In genomic region chr9:34662544-34663295, GRCh38 we compare ENCODE assay signal across 1 cellular context.
TF ChIP-seq lines count a peak whose summit lies in the region.

Gene CCL27, minus strand, starts transcription at chr9:34662657. Its CDS starts 24 bp downstream, at chr9:34662633.

TF ChIP-seq in WTC11, 78 proteins besides CTCF, POLR2A, EP300 and RAD21 (continued from another document):
- no peak for TF ChIP-seq FOXK1 (CRISPR knock-in tag; IDR thresholded peaks at IDR 0.05)
- TF ChIP-seq ETV6 (CRISPR knock-in tag; IDR thresholded peaks at IDR 0.05), result no peak
- no peak for TF ChIP-seq FOXJ3 (CRISPR knock-in tag; IDR thresholded peaks at IDR 0.05; ENCODE audit: borderline replicate concordance)
- TF ChIP-seq ELF4 (CRISPR knock-in tag; IDR thresholded peaks at IDR 0.05; ENCODE audit: low read depth), result no peak
- TF ChIP-seq, protein P1, sequence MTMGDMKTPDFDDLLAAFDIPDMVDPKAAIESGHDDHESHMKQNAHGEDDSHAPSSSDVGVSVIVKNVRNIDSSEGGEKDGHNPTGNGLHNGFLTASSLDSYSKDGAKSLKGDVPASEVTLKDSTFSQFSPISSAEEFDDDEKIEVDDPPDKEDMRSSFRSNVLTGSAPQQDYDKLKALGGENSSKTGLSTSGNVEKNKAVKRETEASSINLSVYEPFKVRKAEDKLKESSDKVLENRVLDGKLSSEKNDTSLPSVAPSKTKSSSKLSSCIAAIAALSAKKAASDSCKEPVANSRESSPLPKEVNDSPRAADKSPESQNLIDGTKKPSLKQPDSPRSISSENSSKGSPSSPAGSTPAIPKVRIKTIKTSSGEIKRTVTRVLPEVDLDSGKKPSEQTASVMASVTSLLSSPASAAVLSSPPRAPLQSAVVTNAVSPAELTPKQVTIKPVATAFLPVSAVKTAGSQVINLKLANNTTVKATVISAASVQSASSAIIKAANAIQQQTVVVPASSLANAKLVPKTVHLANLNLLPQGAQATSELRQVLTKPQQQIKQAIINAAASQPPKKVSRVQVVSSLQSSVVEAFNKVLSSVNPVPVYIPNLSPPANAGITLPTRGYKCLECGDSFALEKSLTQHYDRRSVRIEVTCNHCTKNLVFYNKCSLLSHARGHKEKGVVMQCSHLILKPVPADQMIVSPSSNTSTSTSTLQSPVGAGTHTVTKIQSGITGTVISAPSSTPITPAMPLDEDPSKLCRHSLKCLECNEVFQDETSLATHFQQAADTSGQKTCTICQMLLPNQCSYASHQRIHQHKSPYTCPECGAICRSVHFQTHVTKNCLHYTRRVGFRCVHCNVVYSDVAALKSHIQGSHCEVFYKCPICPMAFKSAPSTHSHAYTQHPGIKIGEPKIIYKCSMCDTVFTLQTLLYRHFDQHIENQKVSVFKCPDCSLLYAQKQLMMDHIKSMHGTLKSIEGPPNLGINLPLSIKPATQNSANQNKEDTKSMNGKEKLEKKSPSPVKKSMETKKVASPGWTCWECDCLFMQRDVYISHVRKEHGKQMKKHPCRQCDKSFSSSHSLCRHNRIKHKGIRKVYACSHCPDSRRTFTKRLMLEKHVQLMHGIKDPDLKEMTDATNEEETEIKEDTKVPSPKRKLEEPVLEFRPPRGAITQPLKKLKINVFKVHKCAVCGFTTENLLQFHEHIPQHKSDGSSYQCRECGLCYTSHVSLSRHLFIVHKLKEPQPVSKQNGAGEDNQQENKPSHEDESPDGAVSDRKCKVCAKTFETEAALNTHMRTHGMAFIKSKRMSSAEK (CRISPR knock-in tag; IDR thresholded peaks at IDR 0.05; ENCODE audit: borderline replicate concordance), result no peak
- TF ChIP-seq OVOL2 (CRISPR knock-in tag; IDR thresholded peaks at IDR 0.05; ENCODE audit: borderline replicate concordance), result no peak
- TF ChIP-seq, protein P2, sequence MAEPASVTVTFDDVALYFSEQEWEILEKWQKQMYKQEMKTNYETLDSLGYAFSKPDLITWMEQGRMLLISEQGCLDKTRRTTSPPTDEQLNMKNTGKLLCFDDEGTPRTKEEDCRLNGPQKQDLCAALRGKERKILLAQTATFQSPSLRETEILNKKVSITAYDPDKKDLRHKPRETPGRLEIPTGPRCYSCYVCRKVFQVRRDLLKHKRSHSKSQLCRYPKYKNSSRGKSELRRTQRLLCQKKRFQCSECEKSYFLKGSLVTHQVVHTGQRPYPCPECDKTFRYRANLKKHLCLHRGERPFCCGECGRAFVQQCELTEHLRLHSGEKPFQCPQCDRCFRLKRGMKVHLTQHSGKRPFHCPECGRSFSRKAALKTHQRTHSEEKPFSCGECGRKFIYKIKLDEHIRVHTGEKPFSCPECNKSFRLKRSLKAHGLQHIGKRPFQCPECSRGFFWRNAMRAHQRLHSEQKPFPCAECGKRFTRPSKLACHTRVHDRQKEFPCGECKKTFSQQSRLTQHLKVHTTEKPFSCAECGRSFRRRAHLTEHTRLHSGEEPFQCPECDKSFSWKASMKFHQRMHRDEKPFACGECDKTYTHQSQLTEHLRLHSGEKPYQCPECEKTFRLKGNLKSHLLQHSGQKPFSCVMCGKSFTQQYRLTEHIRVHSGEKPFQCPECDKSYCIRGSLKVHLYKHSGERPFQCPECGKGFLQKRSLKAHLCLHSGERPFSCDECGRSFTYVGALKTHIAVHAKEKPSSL (CRISPR knock-in tag; conservative IDR thresholded peaks at IDR 0.05), result no peak
- TF ChIP-seq, protein P3, sequence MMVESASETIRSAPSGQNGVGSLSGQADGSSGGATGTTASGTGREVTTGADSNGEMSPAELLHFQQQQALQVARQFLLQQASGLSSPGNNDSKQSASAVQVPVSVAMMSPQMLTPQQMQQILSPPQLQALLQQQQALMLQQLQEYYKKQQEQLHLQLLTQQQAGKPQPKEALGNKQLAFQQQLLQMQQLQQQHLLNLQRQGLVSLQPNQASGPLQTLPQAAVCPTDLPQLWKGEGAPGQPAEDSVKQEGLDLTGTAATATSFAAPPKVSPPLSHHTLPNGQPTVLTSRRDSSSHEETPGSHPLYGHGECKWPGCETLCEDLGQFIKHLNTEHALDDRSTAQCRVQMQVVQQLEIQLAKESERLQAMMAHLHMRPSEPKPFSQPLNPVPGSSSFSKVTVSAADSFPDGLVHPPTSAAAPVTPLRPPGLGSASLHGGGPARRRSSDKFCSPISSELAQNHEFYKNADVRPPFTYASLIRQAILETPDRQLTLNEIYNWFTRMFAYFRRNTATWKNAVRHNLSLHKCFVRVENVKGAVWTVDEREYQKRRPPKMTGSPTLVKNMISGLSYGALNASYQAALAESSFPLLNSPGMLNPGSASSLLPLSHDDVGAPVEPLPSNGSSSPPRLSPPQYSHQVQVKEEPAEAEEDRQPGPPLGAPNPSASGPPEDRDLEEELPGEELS (CRISPR knock-in tag; IDR thresholded peaks at IDR 0.05), result no peak
- no peak for TF ChIP-seq FOXP1 (CRISPR knock-in tag; IDR thresholded peaks at IDR 0.05; ENCODE audit: borderline replicate concordance)
- no peak for TF ChIP-seq ZNF416 (CRISPR knock-in tag; IDR thresholded peaks at IDR 0.05)
- no peak for TF ChIP-seq MYBL2 (CRISPR knock-in tag; IDR thresholded peaks at IDR 0.05)
- TF ChIP-seq, protein P4, sequence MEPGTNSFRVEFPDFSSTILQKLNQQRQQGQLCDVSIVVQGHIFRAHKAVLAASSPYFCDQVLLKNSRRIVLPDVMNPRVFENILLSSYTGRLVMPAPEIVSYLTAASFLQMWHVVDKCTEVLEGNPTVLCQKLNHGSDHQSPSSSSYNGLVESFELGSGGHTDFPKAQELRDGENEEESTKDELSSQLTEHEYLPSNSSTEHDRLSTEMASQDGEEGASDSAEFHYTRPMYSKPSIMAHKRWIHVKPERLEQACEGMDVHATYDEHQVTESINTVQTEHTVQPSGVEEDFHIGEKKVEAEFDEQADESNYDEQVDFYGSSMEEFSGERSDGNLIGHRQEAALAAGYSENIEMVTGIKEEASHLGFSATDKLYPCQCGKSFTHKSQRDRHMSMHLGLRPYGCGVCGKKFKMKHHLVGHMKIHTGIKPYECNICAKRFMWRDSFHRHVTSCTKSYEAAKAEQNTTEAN (CRISPR knock-in tag; IDR thresholded peaks at IDR 0.05), result no peak
- TF ChIP-seq, protein P5, sequence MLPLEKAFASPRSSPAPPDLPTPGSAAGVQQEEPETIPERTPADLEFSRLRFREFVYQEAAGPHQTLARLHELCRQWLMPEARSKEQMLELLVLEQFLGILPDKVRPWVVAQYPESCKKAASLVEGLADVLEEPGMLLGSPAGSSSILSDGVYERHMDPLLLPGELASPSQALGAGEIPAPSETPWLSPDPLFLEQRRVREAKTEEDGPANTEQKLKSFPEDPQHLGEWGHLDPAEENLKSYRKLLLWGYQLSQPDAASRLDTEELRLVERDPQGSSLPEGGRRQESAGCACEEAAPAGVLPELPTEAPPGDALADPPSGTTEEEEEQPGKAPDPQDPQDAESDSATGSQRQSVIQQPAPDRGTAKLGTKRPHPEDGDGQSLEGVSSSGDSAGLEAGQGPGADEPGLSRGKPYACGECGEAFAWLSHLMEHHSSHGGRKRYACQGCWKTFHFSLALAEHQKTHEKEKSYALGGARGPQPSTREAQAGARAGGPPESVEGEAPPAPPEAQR (CRISPR knock-in tag; IDR thresholded peaks at IDR 0.05), result no peak
- TF ChIP-seq GTF2I (CRISPR knock-in tag; conservative IDR thresholded peaks at IDR 0.05), result no peak
- no peak for TF ChIP-seq EMX1 (CRISPR knock-in tag; IDR thresholded peaks at IDR 0.05)
- TF ChIP-seq TEAD4 (CRISPR knock-in tag; IDR thresholded peaks at IDR 0.05), result no peak
- TF ChIP-seq, protein P6, sequence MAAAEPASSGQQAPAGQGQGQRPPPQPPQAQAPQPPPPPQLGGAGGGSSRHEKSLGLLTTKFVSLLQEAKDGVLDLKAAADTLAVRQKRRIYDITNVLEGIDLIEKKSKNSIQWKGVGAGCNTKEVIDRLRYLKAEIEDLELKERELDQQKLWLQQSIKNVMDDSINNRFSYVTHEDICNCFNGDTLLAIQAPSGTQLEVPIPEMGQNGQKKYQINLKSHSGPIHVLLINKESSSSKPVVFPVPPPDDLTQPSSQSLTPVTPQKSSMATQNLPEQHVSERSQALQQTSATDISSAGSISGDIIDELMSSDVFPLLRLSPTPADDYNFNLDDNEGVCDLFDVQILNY (CRISPR knock-in tag; IDR thresholded peaks at IDR 0.05), result no peak
- TF ChIP-seq ZNF396 (CRISPR knock-in tag; IDR thresholded peaks at IDR 0.05; ENCODE audit: borderline replicate concordance), result no peak
TF ChIP-seq in WTC11: peak in this region for 0.
